Comparison of ENCODE assay signal across 1 cellular context in genomic region chr22:31540166-31540565, GRCh38.
TF ChIP-seq lines count a peak whose summit lies in the region.

No MANE protein-coding gene starts in this region.

TF ChIP-seq in WTC11, 78 proteins besides CTCF, POLR2A, EP300 and RAD21:
- peak; percentile 56; the same call in 1 of the 2 replicates for TF ChIP-seq HMGA2 (CRISPR knock-in tag; IDR thresholded peaks at IDR 0.05)
